8 cellular contexts compared by ENCODE assay signal in genomic region chr10:70887804-70888800, GRCh38. TPM values are rescaled to one million over a fixed set of nuclear protein-coding genes. Genes with fewer than 3 reads are reported as not detected.
DNase-seq lines count a peak whose midpoint lies in the region; ATAC-seq, FAIRE-seq and TF ChIP-seq lines count a peak whose summit lies in the region.

PCBD1 (minus strand) TSS chr10:70888565; CDS start chr10:70888533, 32 bp downstream.

- H3K27me3 ChIP-seq in endothelial cell of umbilical vein (ENCODE audit: control insufficient read depth in 2 of 2, insufficient read depth in 2 of 2, low read length in 2 of 2), result no peaks in the 10 kb centered on the region

- peak within 1 kb of the TSS; percentile 51 for H3K4me2 ChIP-seq in endothelial cell of umbilical vein (ENCODE audit: insufficient read depth, low read length)

- dilution Hi-C loops in endothelial cell of umbilical vein (cut with MboI; ENCODE audit: extremely low pct_ligation_motif_present, low sequenced_read_pairs), result no loop called here

- H2AFZ ChIP-seq in endothelial cell of umbilical vein (ENCODE audit: low read depth, low read length), result peak within 1 kb of the TSS; percentile 48

- peak within 1 kb of the TSS; percentile 77 for H3K9ac ChIP-seq in endothelial cell of umbilical vein (replicated peaks; ENCODE audit: extremely low read depth, insufficient read depth, low read length)

- H3K9me1 ChIP-seq in endothelial cell of umbilical vein (replicated peaks; ENCODE audit: control insufficient read depth, extremely low read depth, insufficient read depth, low read length), result no peaks in the 10 kb centered on the region

- H4K20me1 ChIP-seq in endothelial cell of umbilical vein (replicated peaks; ENCODE audit: control insufficient read depth, extremely low read depth, insufficient read depth, low read length), result no peaks in the 10 kb centered on the region

- peak; percentile 84 for FAIRE-seq in endothelial cell of umbilical vein (lab: Jason Lieb, UNC)

- peak; percentile 88 for DNase-seq in ACHN
- peak; percentile 12 for DNase-seq in NCI-H748 treated with DMSO at 0.1 percent for 48 hours (lab: John Stamatoyannopoulos, UW)
- DNase-seq in activated CD8-positive, alpha-beta memory T cell treated with anti-CD3 and anti-CD28 coated beads, Interleukin-2, amount 50 U/mL, for 4 hours, result peak; percentile 82
- DNase-seq in endothelial cell of umbilical vein (ENCODE audit: low read depth, low spot score), result peak; percentile 77
- DNase-seq in mucosa of descending colon, result peak; percentile 87 to 92 (median 88)
- DNase-seq in stimulated activated CD8-positive, alpha-beta memory T cell treated with anti-CD3 and anti-CD28 coated beads, Interleukin-4, amount 100 ng/mL, for 1 hour (ENCODE audit: low read depth in 2 of 2, low spot score in 1 of 2), result peak; percentile 23 to 33

- intact Hi-C loops in endothelial cell of umbilical vein (cut with micrococcal nuclease), result loop anchor here (10.0 kb wide), 1 partner anchor 423 kb away; no protein-coding TSS in a partner anchor
- intact Hi-C loops in mucosa of descending colon (cut with DNase I, micrococcal nuclease), result no loop called here

- H3K9me3 ChIP-seq in endothelial cell of umbilical vein (replicated peaks; ENCODE audit: control insufficient read depth, insufficient read depth, low read length) (no peaks in the 10 kb centered on the region), mucosa of descending colon (no peaks in the 10 kb centered on the region)

- peaks cover 8% of the 10 kb centered on the region for H3K79me2 ChIP-seq in endothelial cell of umbilical vein (ENCODE audit: control insufficient read depth, insufficient read depth, low read length)

- in situ Hi-C loops in ACHN (cut with HindIII; ENCODE audit: low pct_ligation_motif_present, low pct_unique_long_range_greater_than_20kb, low sequenced_read_pairs), result no loop called here

- POLR2A ChIA-PET in endothelial cell of umbilical vein (lab: Charles Lee), result interaction anchor here (1.0 kb wide), 1 partner anchor 71 kb away, joined by 4 read pairs; no protein-coding TSS in a partner anchor

- no TSS peak for BruUV-seq in endothelial cell of umbilical vein (replicated peaks; lab: Mats Ljungman, UMichigan)

- CTCF ChIA-PET in endothelial cell of umbilical vein (lab: Charles Lee), result interaction anchor here (0.9 to 3.2 kb wide), 5 partner anchors 9 to 72 kb away, joined by 3 to 20 read pairs (median 8); partner anchors contain the start of gene SGPL1

- H3K27ac ChIP-seq in endothelial cell of umbilical vein (ENCODE audit: insufficient read depth, low read depth, low read length), result peak within 1 kb of the TSS; percentile 15

- H3K4me3 ChIP-seq in endothelial cell of umbilical vein (replicated peaks in 1 of 3; ENCODE audit: insufficient read depth in 1 of 3, low read depth in 1 of 3, low read length in 3 of 3) (peak within 1 kb of the TSS; percentile 47 to 78 (median 47)), mucosa of descending colon (peak within 1 kb of the TSS; percentile 64)

- TF ChIP-seq POLR2A in GM18526 (IDR thresholded peaks at IDR 0.05; ENCODE audit: extremely low read depth, insufficient read length), result peak; percentile 45
- TF ChIP-seq POLR2A in endothelial cell of umbilical vein (IDR thresholded peaks at IDR 0.05; ENCODE audit: low read depth, low read length), result peak; percentile 39

- TF ChIP-seq CTCF in endothelial cell of umbilical vein (IDR thresholded peaks at IDR 0.05; ENCODE audit: extremely low read depth in 1 of 2, insufficient read depth in 1 of 2, low read depth in 1 of 2, low read length in 2 of 2) (no peak), mucosa of descending colon (IDR thresholded peaks at IDR 0.05) (no peak)

- peaks cover 5 to 6% of the 10 kb centered on the region in 2 experiments for H3K36me3 ChIP-seq in endothelial cell of umbilical vein (ENCODE audit: control insufficient read depth in 2 of 2, extremely low read depth in 1 of 2, insufficient read depth in 2 of 2, low read length in 2 of 2)
- no peaks in the 10 kb centered on the region for H3K36me3 ChIP-seq in mucosa of descending colon (ENCODE audit: low read depth)

- ATAC-seq in HG03095 (IDR thresholded peaks at IDR 0.05; ENCODE audit: unreplicated experiment), result peak; percentile 62
- peak; percentile 97 for ATAC-seq in mucosa of descending colon

- peaks cover 23% of the 10 kb centered on the region for H3K4me1 ChIP-seq in endothelial cell of umbilical vein (ENCODE audit: control insufficient read depth, extremely low read depth, insufficient read depth, low read length)
- H3K4me1 ChIP-seq in mucosa of descending colon (ENCODE audit: low read depth), result peaks cover 9% of the 10 kb centered on the region

TF ChIP-seq in endothelial cell of umbilical vein, 7 proteins besides CTCF, POLR2A, EP300 and RAD21:
- TF ChIP-seq POLR2AphosphoS5 (IDR thresholded peaks at IDR 0.05; ENCODE audit: insufficient read depth, low read depth, low read length) (peak; percentile 56), JUN (IDR thresholded peaks at IDR 0.05; ENCODE audit: borderline replicate concordance, insufficient read depth, insufficient read length, low read depth) (no peak), EZH2 (IDR thresholded peaks at IDR 0.05; ENCODE audit: borderline replicate concordance, low read depth, low read length, severe bottlenecking) (no peak), MYC (IDR thresholded peaks at IDR 0.05; ENCODE audit: low read depth, low read length) (no peak), MAX (IDR thresholded peaks at IDR 0.05; ENCODE audit: insufficient read depth, insufficient read length) (no peak), GATA2 (IDR thresholded peaks at IDR 0.05; ENCODE audit: insufficient read depth, insufficient read length, low read depth, low read length) (no peak), FOS (IDR thresholded peaks at IDR 0.05; ENCODE audit: borderline replicate concordance, insufficient read depth, low read length) (peak; percentile 8)

RNA-seq across cellular contexts. Expression of gene PCBD1, which starts in this region (rescaled TPM):
- total RNA-seq in endothelial cell of umbilical vein (77.5 and 95.7 TPM in 2 replicates), mucosa of descending colon (10 to 100 TPM; 81.4 to 86.8 (median 86.7) TPM)
- 113 and 115 TPM in 2 replicates for polyA plus RNA-seq in endothelial cell of umbilical vein
- polyA plus RNA-seq in endothelial cell of umbilical vein (2011; cell fraction: cytosol; rRNA removed), result 128 and 145 TPM in 2 replicates
- 37.8 and 45.2 TPM in 2 replicates for polyA plus RNA-seq in endothelial cell of umbilical vein (2011; cell fraction: nucleus; rRNA removed)
- polyA plus RNA-seq in endothelial cell of umbilical vein (2012), result 116 and 120 TPM in 2 replicates
- polyA minus RNA-seq in endothelial cell of umbilical vein, result 44.7 and 49.1 TPM in 2 replicates
- polyA minus RNA-seq in endothelial cell of umbilical vein (2011; cell fraction: cytosol; rRNA and poly(A)+ RNA removed), result 28.3 TPM
- 9.1 and 10.9 TPM in 2 replicates for polyA minus RNA-seq in endothelial cell of umbilical vein (2011; cell fraction: nucleus; rRNA and poly(A)+ RNA removed)

Comparison
In these comparisons a context has a peak if more than half of its experiments do, and no peak if none do; other contexts are left out.
1. Peak in every context shown above with its lines: DNase-seq, ATAC-seq, H3K4me3 ChIP-seq and H3K27ac ChIP-seq.
2. DNase-seq: peak in every context shown above with its lines; median percentile 88 in ACHN; 88 in mucosa of descending colon; 82 in activated CD8-positive, alpha-beta memory T cell treated with anti-CD3 and anti-CD28 coated beads, Interleukin-2, amount 50 U/mL, for 4 hours; 77 in endothelial cell of umbilical vein; 28 in stimulated activated CD8-positive, alpha-beta memory T cell treated with anti-CD3 and anti-CD28 coated beads, Interleukin-4, amount 100 ng/mL, for 1 hour; 12 in NCI-H748 treated with DMSO at 0.1 percent for 48 hours.